Comparison of ENCODE assay signal across 14 cellular contexts in the genomic region with DNA sequence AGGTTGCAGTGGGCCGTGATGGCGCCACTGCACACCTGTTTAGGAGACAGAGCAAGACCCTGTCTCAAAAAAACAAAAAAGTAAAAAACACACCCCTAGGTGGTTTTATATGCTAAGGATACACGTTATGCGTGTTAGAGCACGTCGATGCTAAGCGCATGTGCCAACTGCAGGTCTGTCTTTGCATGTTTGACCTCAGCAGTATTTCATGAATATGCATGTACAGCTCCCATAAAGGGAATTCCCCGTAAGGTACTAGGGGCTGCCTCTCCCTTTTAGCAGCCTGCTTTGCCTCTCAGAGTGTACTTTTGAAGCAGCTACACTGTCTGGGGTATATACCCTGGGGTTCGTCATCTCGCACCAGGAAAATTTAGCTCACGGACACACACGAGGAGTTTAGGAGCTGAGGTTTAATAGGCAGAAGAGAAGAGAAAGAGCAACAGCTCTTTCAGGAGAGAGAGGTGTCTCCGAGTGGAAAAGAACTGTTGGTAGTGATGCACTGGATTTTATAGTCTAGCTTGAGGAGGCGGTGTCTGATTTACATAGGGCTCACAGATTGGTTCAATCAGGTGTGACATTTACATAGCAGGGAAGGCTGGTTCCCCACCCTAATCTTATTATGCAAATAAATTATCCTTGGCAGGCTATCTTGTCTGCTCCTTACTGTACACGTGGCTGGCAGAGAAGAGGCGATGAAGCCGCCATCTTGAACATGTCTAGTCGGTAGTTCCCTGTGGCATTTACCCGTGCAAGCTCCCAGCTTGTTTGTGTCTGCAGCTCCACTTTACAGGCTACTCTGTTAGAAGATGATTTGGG. TPM values are rescaled to one million over a fixed set of nuclear protein-coding genes. Genes with fewer than 3 reads are reported as not detected.
DNase-seq lines count a peak whose midpoint lies in the region; ATAC-seq, FAIRE-seq and TF ChIP-seq lines count a peak whose summit lies in the region.
"Had no signal": no experiment of that assay in that cellular context is flagged by ENCODE, and none has a peak within 500 bp of the region (broad histone marks: within the 10 kb centered on the region; RNA-seq: fewer than 3 reads in every experiment).

No MANE protein-coding gene starts in this region.

- H3K4me1 ChIP-seq in colonic mucosa, result no peaks in the 10 kb centered on the region

- no peak overlapping the region for H3K4me3 ChIP-seq in colonic mucosa

- no peaks in the 10 kb centered on the region for H3K27me3 ChIP-seq in colonic mucosa

- H3K27ac ChIP-seq in colonic mucosa, result peak overlapping the region; percentile 57

- no peak for DNase-seq in GM12891 (ENCODE audit: insufficient read length, low spot score)
- peak; percentile 37 for DNase-seq in NCI-H510A (lab: John Stamatoyannopoulos, UW)
- peak; percentile 52 for DNase-seq in colonic mucosa
- peak; percentile 73 for DNase-seq in putamen (ENCODE audit: low spot score)
- DNase-seq in NCI-H2107 treated with DMSO at 0.1 percent for 48 hours (lab: John Stamatoyannopoulos, UW; ENCODE audit: unreplicated experiment), result no peak
- DNase-seq in AML-193 (lab: John Stamatoyannopoulos, UW), result no peak
- no peak for DNase-seq in stimulated activated CD4-positive, alpha-beta T cell treated with anti-CD3 and anti-CD28 coated beads, Interleukin-4, amount 100 ng/mL, for 24 hours
- DNase-seq: activated CD4-positive, alpha-beta T cell treated with anti-CD3 and anti-CD28 coated beads for 36 hours; effector memory CD8-positive, alpha-beta T cell; GF-D8 had no signal

- H3K9me3 ChIP-seq in colonic mucosa, result no peaks in the 10 kb centered on the region

- no peak for FAIRE-seq in GM12891 (lab: Jason Lieb, UNC)
- FAIRE-seq: urothelium cell line had no signal

- H3K9ac ChIP-seq in colonic mucosa (ENCODE audit: low read depth in 2 of 2, low read length in 2 of 2), result no peak overlapping the region

- no peak for ATAC-seq in HG03159 (IDR thresholded peaks at IDR 0.05; ENCODE audit: unreplicated experiment)
- ATAC-seq: activated CD4-positive, alpha-beta T cell treated with anti-CD3 and anti-CD28 coated beads for 36 hours; effector memory CD8-positive, alpha-beta T cell had no signal

- intact Hi-C loops in colonic mucosa (cut with DNase I), result no loop called here

- TF ChIP-seq CTCF in colonic mucosa (IDR thresholded peaks at IDR 0.05), result no peak

- no peaks in the 10 kb centered on the region for H3K36me3 ChIP-seq in colonic mucosa

- TF ChIP-seq POLR2A in GM12891 (IDR thresholded peaks at IDR 0.05; ENCODE audit: low read depth, low read length), result no peak

TF ChIP-seq in GM12891, 5 proteins besides CTCF, POLR2A, EP300 and RAD21:
- no peak for TF ChIP-seq PAX5 (IDR thresholded peaks at IDR 0.05; ENCODE audit: insufficient read depth, low read length, severe bottlenecking)
- no peak for TF ChIP-seq POLR2AphosphoS5 (IDR thresholded peaks at IDR 0.05; ENCODE audit: low read depth, low read length)
- peak; percentile 76 for TF ChIP-seq POU2F2 (IDR thresholded peaks at IDR 0.05; ENCODE audit: low read depth, low read length)
- TF ChIP-seq SPI1 (IDR thresholded peaks at IDR 0.05; ENCODE audit: low read depth, low read length), result no peak
- no peak for TF ChIP-seq TAF1 (IDR thresholded peaks at IDR 0.05; ENCODE audit: low read depth, low read length)

RNA-seq across cellular contexts. Expression of a gene that starts 4.2 kb away (rescaled TPM):
- 3.0 TPM for polyA plus RNA-seq in GM12891 (2012; ENCODE audit: low read depth, missing spikeins)
- total RNA-seq in colonic mucosa, result 10 to 100 TPM in 1 of 2 donors, 1 to 10 TPM in 1; 9.6 to 15.6 TPM

RNA-seq across cellular contexts. Expression of a gene that starts 45.4 kb away (rescaled TPM):
- not detected for polyA plus RNA-seq in GM12891 (2012; ENCODE audit: low read depth, missing spikeins)
- not detected for total RNA-seq in colonic mucosa
- total RNA-seq: activated CD4-positive, alpha-beta T cell treated with anti-CD3 and anti-CD28 coated beads for 36 hours; omental fat pad had no signal
- polyA plus RNA-seq: IgD-negative memory B cell had no signal

Comparison
In these comparisons a context has a peak if more than half of its experiments do, and no peak if none do; other contexts are left out.
1. DNase-seq: peak in NCI-H510A (single experiment), colonic mucosa (single experiment) and putamen (single experiment); none in GM12891 (single experiment), NCI-H2107 treated with DMSO at 0.1 percent for 48 hours (single experiment), AML-193 (0 of 2) and stimulated activated CD4-positive, alpha-beta T cell treated with anti-CD3 and anti-CD28 coated beads, Interleukin-4, amount 100 ng/mL, for 24 hours (single experiment).